Comparison of ENCODE assay signal across 9 cellular contexts in genomic region chr12:111673503-111673902, GRCh38. TPM values are rescaled to one million over a fixed set of nuclear protein-coding genes. Genes with fewer than 3 reads are reported as not detected.
A peak's percentile ranks its signal among the peaks of the same experiment; 100 is the strongest.
DNase-seq lines count a peak whose midpoint lies in the region; ATAC-seq, FAIRE-seq and TF ChIP-seq lines count a peak whose summit lies in the region.
"Had no signal": no experiment of that assay in that cellular context is flagged by ENCODE, and none has a peak within 500 bp of the region (broad histone marks: within the 10 kb centered on the region; RNA-seq: fewer than 3 reads in every experiment).

No MANE protein-coding gene starts in this region.

- H3K4me1 ChIP-seq in Caco-2 = no peaks in the 10 kb centered on the region
- no peaks in the 10 kb centered on the region for H3K4me1 ChIP-seq in GM12878 (ENCODE audit: control insufficient read depth, insufficient read depth, low read length)
- H3K4me1 ChIP-seq in left lung = no peaks in the 10 kb centered on the region
- H3K4me1 ChIP-seq in mucosa of descending colon (ENCODE audit: low read depth) = no peaks in the 10 kb centered on the region

- H3K36me3 ChIP-seq in Caco-2 (ENCODE audit: control insufficient read depth, insufficient read depth, low read length) (peaks cover 1% of the 10 kb centered on the region), GM12878 (ENCODE audit: control insufficient read depth in 2 of 2, insufficient read depth in 2 of 2, low read length in 1 of 2) (peaks cover 4 to 23% of the 10 kb centered on the region in 2 experiments; a peak in 3 of 4 replicates), left lung (peaks cover 0 to 98% of the 10 kb centered on the region in 2 donors), MG63 (peaks cover 49% of the 10 kb centered on the region), mucosa of descending colon (ENCODE audit: low read depth) (peaks cover 13% of the 10 kb centered on the region)

- H3K9me3 Mint-ChIP-seq in Caco-2 (ENCODE audit: unreplicated experiment) = no peaks in the 10 kb centered on the region

- no peaks in the 10 kb centered on the region for H3K4me1 Mint-ChIP-seq in Caco-2 (ENCODE audit: low read depth, unreplicated experiment)

- H3K27ac ChIP-seq in GM12878 (ENCODE audit: control insufficient read depth, insufficient read depth) = no peak overlapping the region
- no peak overlapping the region for H3K27ac ChIP-seq in left lung

- no peak for TF ChIP-seq EP300 in GM12878 (IDR thresholded peaks at IDR 0.05; ENCODE audit: borderline replicate concordance in 1 of 2, control insufficient read depth in 1 of 2, low read depth in 2 of 2, low read length in 2 of 2)

- intact Hi-C loops in Caco-2 (cut with micrococcal nuclease; ENCODE audit: unreplicated experiment) (loop anchor here (1.0 to 5.0 kb wide), 2 partner anchors 9 to 76 kb away; partner anchors contain the start of gene ATXN2), GM12878 (cut with micrococcal nuclease; ENCODE audit: unreplicated experiment) (loop anchor here (10.0 kb wide), 2 partner anchors 129 to 339 kb away; no protein-coding TSS in a partner anchor), left lung (cut with DNase I) (no loop called here), mucosa of descending colon (cut with DNase I, micrococcal nuclease) (no loop called here)

- H3K36me3 Mint-ChIP-seq in Caco-2 (ENCODE audit: insufficient read depth, unreplicated experiment) = peaks cover 59% of the 10 kb centered on the region

- TF ChIP-seq RAD21 in GM12878 (IDR thresholded peaks at IDR 0.05; ENCODE audit: insufficient read depth, low read depth, low read length) = peak; percentile 67

- H3K27me3 Mint-ChIP-seq in Caco-2 (ENCODE audit: insufficient read depth, unreplicated experiment) = no peaks in the 10 kb centered on the region

- H3K79me2 ChIP-seq in GM12878 (ENCODE audit: control insufficient read depth, insufficient read depth, low read length) = no peaks in the 10 kb centered on the region

- POLR2A ChIA-PET in Caco-2 (lab: Charles Lee) = no interaction called here
- POLR2A ChIA-PET in GM12878 (lab: Charles Lee) = interaction anchor here (0.9 kb wide), 1 partner anchor 13 kb away, joined by 4 read pairs; the partner anchor contains the start of genes ACAD10 and BRAP

- CTCF ChIA-PET in Caco-2 (lab: Charles Lee) = no interaction called here
- CTCF ChIA-PET in GM12878 (lab: Yijun Ruan, JAX) = interaction anchor here (0.8 to 3.7 kb wide), 11 partner anchors 10 to 342 kb away, joined by 3 to 19 read pairs (median 6); partner anchors contain the start of genes ACAD10 and BRAP

- DNase-seq in Caco-2 (peak in 1 of 2 experiments; percentile 15), HuH-7 (ENCODE audit: low spot score) (peak; percentile 21), GM12878 (ENCODE audit: low read depth, low spot score) (no peak), left lung (no peak), MG63 (no peak), mucosa of descending colon (no peak), NCI-H1417 treated with DMSO at 0.1 percent for 48 hours (lab: John Stamatoyannopoulos, UW) (no peak)
- DNase-seq: aorta had no signal

- H3K27ac Mint-ChIP-seq in Caco-2 (ENCODE audit: unreplicated experiment) = no peak overlapping the region

- H3K9ac ChIP-seq in GM12878 (ENCODE audit: control insufficient read depth, insufficient read depth, low read length) = no peak overlapping the region

- in situ Hi-C loops in GM12878 (cut with MboI) = no loop called here

- no peaks in the 10 kb centered on the region for H4K20me1 ChIP-seq in GM12878 (ENCODE audit: control insufficient read depth, insufficient read depth)

- BruUV-seq in Caco-2 (replicated peaks; lab: Mats Ljungman, UMichigan) = no TSS peak
- BruUV-seq in GM12878 (replicated peaks; lab: Mats Ljungman, UMichigan) = no TSS peak

- SMC1A ChIA-PET in GM12878 (lab: Charles Lee; ENCODE audit: uncharacterized antibody, unreplicated experiment) = interaction anchor here (0.6 to 1.6 kb wide), 4 partner anchors 11 to 249 kb away, joined by 3 to 4 read pairs (median 4); no protein-coding TSS in a partner anchor

- peak; percentile 15 to 48 for TF ChIP-seq CTCF in Caco-2 (IDR thresholded peaks at IDR 0.05; ENCODE audit: insufficient read depth in 1 of 2, low read depth in 1 of 2, low read length in 1 of 2, severe bottlenecking in 1 of 2, unreplicated experiment in 1 of 2)
- peak; percentile 27 to 51 (median 40); a peak in 4 of 6 replicates for TF ChIP-seq CTCF in GM12878 (IDR thresholded peaks at IDR 0.05 in 2 of 3, conservative IDR thresholded peaks at IDR 0.05 in 1 of 3; ENCODE audit: control insufficient read depth in 2 of 3, extremely low read depth in 1 of 3, insufficient read depth in 1 of 3, low read depth in 3 of 3, low read length in 3 of 3)
- TF ChIP-seq CTCF in left lung (IDR thresholded peaks at IDR 0.05) = peak; percentile 19 to 38
- TF ChIP-seq CTCF in mucosa of descending colon (IDR thresholded peaks at IDR 0.05) = no peak

- no peak overlapping the region for H3K4me3 Mint-ChIP-seq in Caco-2 (ENCODE audit: unreplicated experiment)

- H3K9me3 ChIP-seq in Caco-2 (no peaks in the 10 kb centered on the region), GM12878 (replicated peaks; ENCODE audit: control insufficient read depth, insufficient read depth, low read length) (no peaks in the 10 kb centered on the region), left lung (no peaks in the 10 kb centered on the region), MG63 (no peaks in the 10 kb centered on the region), mucosa of descending colon (no peaks in the 10 kb centered on the region)

- 85% methylated on average over 3 of the region's 3 CpGs for WGBS in GM12878 (ENCODE audit: insufficient coverage, insufficient replicate concordance, low lambda C conversion rate, missing lambda C conversion rate)

- peak; percentile 52; the same call in 1 of the 3 replicates for ATAC-seq in GM12878
- ATAC-seq in left lung = peak; percentile 57
- ATAC-seq in mucosa of descending colon = no peak
- no peak for ATAC-seq in HG02623 (IDR thresholded peaks at IDR 0.05; ENCODE audit: unreplicated experiment)

- no peak for TF ChIP-seq POLR2A in GM12878 (IDR thresholded peaks at IDR 0.05; ENCODE audit: low read depth, low read length)

- no peak for FAIRE-seq in GM12878 (lab: Jason Lieb, UNC)

- RAD21 ChIA-PET in GM12878 (lab: Charles Lee; ENCODE audit: unreplicated experiment) = interaction anchor here (0.5 to 2.0 kb wide), 6 partner anchors 12 to 277 kb away, joined by 3 to 13 read pairs (median 4); partner anchors contain the start of genes ACAD10 and BRAP

- H3K4me2 ChIP-seq in GM12878 (ENCODE audit: control insufficient read depth, insufficient read depth) = no peak overlapping the region

- H2AFZ ChIP-seq in GM12878 (ENCODE audit: control insufficient read depth, low read depth, low read length) = no peak overlapping the region

- H3K4me3 ChIP-seq in Caco-2 (ENCODE audit: low read depth, low read length) = no peak overlapping the region
- no peak overlapping the region for H3K4me3 ChIP-seq in GM12878
- no peak overlapping the region for H3K4me3 ChIP-seq in left lung
- no peak overlapping the region for H3K4me3 ChIP-seq in MG63
- H3K4me3 ChIP-seq in mucosa of descending colon = no peak overlapping the region

- no peaks in the 10 kb centered on the region for H3K27me3 ChIP-seq in Caco-2 (replicated peaks; ENCODE audit: control insufficient read depth, insufficient read depth, low read length)
- H3K27me3 ChIP-seq in GM12878 (replicated peaks in 1 of 2; ENCODE audit: control insufficient read depth in 2 of 2, insufficient read depth in 2 of 2, low read length in 1 of 2) = no peaks in the 10 kb centered on the region
- H3K27me3 ChIP-seq in left lung = no peaks in the 10 kb centered on the region
- H3K27me3 ChIP-seq in MG63 = no peaks in the 10 kb centered on the region

RNA-seq across cellular contexts. Expression of gene BRAP, which starts 12.3 kb away (rescaled TPM):
- 24.4 and 24.6 TPM in 2 replicates for total RNA-seq in Caco-2 (2022)
- 16.8 and 18.6 TPM in 2 replicates for total RNA-seq in GM12878 (2013; cell fraction: nucleolus; rRNA removed)
- 14.1 and 15.4 TPM in 2 replicates for total RNA-seq in GM12878 (2014; rRNA removed)
- 16.3 and 16.6 TPM in 2 replicates for total RNA-seq in GM12878 (2014; rRNA removed; fragmentation: Illumina TruSeq; extraction: Trizol)
- 18.1 and 19.1 TPM in 2 replicates for total RNA-seq in GM12878 (2021)
- 9.1 TPM for polyA plus RNA-seq in GM12878 (2011; ENCODE audit: low read depth)
- 19.9 and 23.8 TPM in 2 replicates for polyA plus RNA-seq in GM12878 (2011; rRNA removed)
- 16.1 and 16.5 TPM in 2 replicates for polyA plus RNA-seq in GM12878 (2011; cell fraction: cytosol; rRNA removed)
- 12.4 and 15.4 TPM in 2 replicates for polyA plus RNA-seq in GM12878 (2011; cell fraction: nucleus; rRNA removed)
- polyA plus RNA-seq in GM12878 (2012) = 9.9 and 12.7 TPM in 2 replicates
- polyA plus RNA-seq in GM12878 (2014; fragmentation: Illumina TruSeq; extraction: Trizol) = 20.1 and 20.2 TPM in 2 replicates
- 1 to 10 TPM; 2.3 to 3.4 TPM for polyA plus RNA-seq in GM12878 (2014; fragmentation: Nextera tagmentation; extraction: Ambion mirVana)
- polyA plus RNA-seq in GM12878 (2014; rRNA removed) = 11.4 and 12.4 TPM in 2 replicates
- polyA plus RNA-seq in GM12878 (2016; fragmentation: Nextera tagmentation; extraction: Ambion mirVana) = 10 to 100 TPM; 26.4 to 28.2 TPM
- 32.6 and 48.8 TPM in 2 replicates for polyA minus RNA-seq in GM12878 (2011; rRNA and poly(A)+ RNA removed)
- 13.0 and 15.0 TPM in 2 replicates for polyA minus RNA-seq in GM12878 (2011; cell fraction: cytosol; rRNA and poly(A)+ RNA removed)
- 5.0 and 9.3 TPM in 2 replicates for polyA minus RNA-seq in GM12878 (2011; cell fraction: nucleus; rRNA and poly(A)+ RNA removed)
- 10 to 100 TPM; 15.2 to 15.3 TPM for total RNA-seq in left lung
- total RNA-seq in MG63 (2014; rRNA removed; shearing (Covaris generic); ENCODE audit: low replicate concordance) = 11.0 and 12.4 TPM in 2 replicates
- 10 to 100 TPM; 17.3 to 26.1 (median 22.3) TPM for total RNA-seq in mucosa of descending colon

RNA-seq across cellular contexts. Expression of gene ACAD10, which starts 12.3 kb away (rescaled TPM):
- total RNA-seq in Caco-2 (2022) (19.0 and 26.1 TPM in 2 replicates), GM12878 (2014; rRNA removed) (16.7 and 18.2 TPM in 2 replicates), GM12878 (2014; rRNA removed; fragmentation: Illumina TruSeq; extraction: Trizol) (12.0 and 14.1 TPM in 2 replicates), GM12878 (2021) (20.4 and 21.5 TPM in 2 replicates), left lung (10 to 100 TPM; 19.8 to 23.3 TPM), mucosa of descending colon (10 to 100 TPM; 36.5 to 55.8 (median 37.9) TPM)
- total RNA-seq in GM12878 (2013; cell fraction: nucleolus; rRNA removed) = 110 and 121 TPM in 2 replicates
- 17.6 TPM for polyA plus RNA-seq in GM12878 (2011; ENCODE audit: low read depth)
- polyA plus RNA-seq in GM12878 (2011; rRNA removed) (11.5 and 19.5 TPM in 2 replicates), GM12878 (2014; fragmentation: Illumina TruSeq; extraction: Trizol) (16.8 and 19.1 TPM in 2 replicates), GM12878 (2014; fragmentation: Nextera tagmentation; extraction: Ambion mirVana) (1 to 10 TPM; 2.9 to 3.4 TPM), GM12878 (2014; rRNA removed) (16.0 and 18.7 TPM in 2 replicates), GM12878 (2016; fragmentation: Nextera tagmentation; extraction: Ambion mirVana) (10 to 100 TPM; 15.3 to 21.9 TPM)
- 14.9 and 19.2 TPM in 2 replicates for polyA plus RNA-seq in GM12878 (2011; cell fraction: cytosol; rRNA removed)
- polyA plus RNA-seq in GM12878 (2011; cell fraction: nucleus; rRNA removed) = 99.9 and 123 TPM in 2 replicates
- polyA plus RNA-seq in GM12878 (2012) = 15.0 and 17.9 TPM in 2 replicates
- polyA minus RNA-seq in GM12878 (2011; rRNA and poly(A)+ RNA removed) = 26.4 and 42.0 TPM in 2 replicates
- polyA minus RNA-seq in GM12878 (2011; cell fraction: cytosol; rRNA and poly(A)+ RNA removed) = 6.4 and 9.6 TPM in 2 replicates
- 33.4 and 39.3 TPM in 2 replicates for polyA minus RNA-seq in GM12878 (2011; cell fraction: nucleus; rRNA and poly(A)+ RNA removed)
- total RNA-seq in MG63 (2014; rRNA removed; shearing (Covaris generic); ENCODE audit: low replicate concordance) = 7.4 and 17.3 TPM in 2 replicates

Comparison
In these comparisons a context has a peak if more than half of its experiments do, and no peak if none do; other contexts are left out.
1. ATAC-seq: peak in GM12878 (single experiment) and left lung (single experiment); none in mucosa of descending colon (single experiment) and HG02623 (single experiment).
2. intact Hi-C loops: an anchor here in Caco-2 (1.0 to 5.0 kb wide) and GM12878 (10.0 kb wide); none called in left lung and mucosa of descending colon.